10 cellular contexts compared by ENCODE assay signal in the genomic region with DNA sequence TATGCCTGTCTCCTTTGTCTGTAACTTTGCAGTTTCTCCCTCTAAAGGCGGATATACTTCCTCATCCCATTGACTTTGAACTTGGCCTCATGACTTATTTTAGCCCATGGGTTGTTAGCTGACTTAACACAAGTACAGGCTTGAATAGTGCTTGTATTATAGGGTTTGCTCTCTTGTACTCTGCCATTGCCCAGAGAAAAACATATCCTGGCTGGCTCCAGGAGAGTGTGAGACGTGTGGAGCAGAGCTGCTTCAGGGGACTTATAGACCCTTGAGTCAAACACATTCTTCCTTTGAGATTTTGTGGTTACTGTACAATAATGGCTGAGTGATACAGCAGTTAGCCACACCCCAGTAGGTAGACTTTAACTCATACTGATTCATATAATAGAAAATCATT.
A peak's percentile ranks its signal among the peaks of the same experiment; 100 is the strongest.
DNase-seq lines count a peak whose midpoint lies in the region; ATAC-seq and TF ChIP-seq lines count a peak whose summit lies in the region.
"Had no signal": no experiment of that assay in that cellular context is flagged by ENCODE, and none has a peak within 500 bp of the region (broad histone marks: within the 10 kb centered on the region; RNA-seq: fewer than 3 reads in every experiment).

No MANE protein-coding gene starts in this region.

- H3K79me2 ChIP-seq in PC-3 (ENCODE audit: low read length) (no peaks in the 10 kb centered on the region), smooth muscle cell (ENCODE audit: low read depth) (no peaks in the 10 kb centered on the region), GM23338 (replicated peaks; ENCODE audit: insufficient read depth) (no peaks in the 10 kb centered on the region)

- TF ChIP-seq CTCF in PC-3 (conservative IDR thresholded peaks at IDR 0.05; ENCODE audit: low read depth, low read length) (no peak), esophagus squamous epithelium (IDR thresholded peaks at IDR 0.05) (no peak), smooth muscle cell (IDR thresholded peaks at IDR 0.05; ENCODE audit: borderline replicate concordance, insufficient read depth, poor library complexity, severe bottlenecking) (no peak), GM23338 (conservative IDR thresholded peaks at IDR 0.05; ENCODE audit: low read depth in 2 of 2) (no peak)

- H3F3A ChIP-seq in PC-3 (ENCODE audit: low read length, unreplicated experiment) (no peaks in the 10 kb centered on the region), smooth muscle cell (ENCODE audit: low read depth) (peaks cover 6% of the 10 kb centered on the region), GM23338 (replicated peaks; ENCODE audit: low read depth) (no peaks in the 10 kb centered on the region)

- H3K36me3 ChIP-seq in PC-3 (ENCODE audit: low read depth, low read length) (no peaks in the 10 kb centered on the region), esophagus squamous epithelium (no peaks in the 10 kb centered on the region), smooth muscle cell (ENCODE audit: low read depth) (no peaks in the 10 kb centered on the region), GM23338 (ENCODE audit: insufficient read depth) (no peaks in the 10 kb centered on the region)

- H3K27ac ChIP-seq in PC-3 (ENCODE audit: low read length) (peak overlapping the region; percentile 19), esophagus squamous epithelium (peak overlapping the region; percentile 70 to 87 (median 78)), smooth muscle cell (ENCODE audit: low read depth) (peak overlapping the region; percentile 90), GM23338 (ENCODE audit: low read depth) (no peak overlapping the region)

- peaks cover 25% of the 10 kb centered on the region for H3K4me1 Mint-ChIP-seq in GM23338

- no TSS peak for BruUV-seq in PC-3 (replicated peaks; lab: Mats Ljungman, UMichigan)

- 0 out of 2 replicates have a peak overlapping the region, but pooled peaks have one; percentile 21 for H3K4me2 ChIP-seq in PC-3 (ENCODE audit: low read length)
- H3K4me2 ChIP-seq in smooth muscle cell = peak overlapping the region; percentile 6
- no peak overlapping the region for H3K4me2 ChIP-seq in GM23338

- ATAC-seq in PC-3 = no peak
- no peak for ATAC-seq in GM23338

- no peaks in the 10 kb centered on the region for H3K27me3 Mint-ChIP-seq in GM23338 (ENCODE audit: insufficient read depth, low read depth, poor library complexity)
- H3K27me3 Mint-ChIP-seq: activated B cell treated with CpG ODN at 0.5 μM for 24 hours had no signal

- no peaks in the 10 kb centered on the region for H3K27me3 ChIP-seq in PC-3 (ENCODE audit: low read length)
- H3K27me3 ChIP-seq in esophagus squamous epithelium = no peaks in the 10 kb centered on the region
- H3K27me3 ChIP-seq in smooth muscle cell (ENCODE audit: low read depth) = no peaks in the 10 kb centered on the region
- no peaks in the 10 kb centered on the region for H3K27me3 ChIP-seq in GM23338 (ENCODE audit: insufficient read depth)

- H3K9me3 ChIP-seq in PC-3 (ENCODE audit: low read length) (no peaks in the 10 kb centered on the region), esophagus squamous epithelium (no peaks in the 10 kb centered on the region), smooth muscle cell (replicated peaks; ENCODE audit: low read depth) (no peaks in the 10 kb centered on the region)

- intact Hi-C loops in PC-3 (cut with micrococcal nuclease) = loop anchor here (2.0 kb wide), 1 partner anchor 65 kb away; no protein-coding TSS in a partner anchor
- intact Hi-C loops in esophagus squamous epithelium (cut with DNase I) = loop anchor here (5.0 kb wide), 1 partner anchor 124 kb away; the partner anchor contains the start of gene RAP2B

- H2AFZ ChIP-seq in PC-3 (ENCODE audit: low read length) = no peak overlapping the region
- H2AFZ ChIP-seq in smooth muscle cell (ENCODE audit: low read depth) = no peak overlapping the region
- H2AFZ ChIP-seq in GM23338 = no peak overlapping the region

- H3K9me2 ChIP-seq in PC-3 (replicated peaks; ENCODE audit: low read length) (no peaks in the 10 kb centered on the region), GM23338 (ENCODE audit: insufficient read depth) (no peaks in the 10 kb centered on the region)

- H3K36me3 Mint-ChIP-seq in GM23338 (ENCODE audit: low read depth) = no peaks in the 10 kb centered on the region

- WGBS in esophagus squamous epithelium, 2 donors = 32 to 63% methylated on average over 2 of the region's 2 CpGs
- 73% methylated on average over 2 of the region's 2 CpGs for WGBS in smooth muscle cell (ENCODE audit: low lambda C conversion rate)

- no peak for TF ChIP-seq POLR2A in esophagus squamous epithelium (IDR thresholded peaks at IDR 0.05)

- peaks cover 58% of the 10 kb centered on the region for H3K4me1 ChIP-seq in PC-3 (ENCODE audit: insufficient read depth, low read length)
- H3K4me1 ChIP-seq in esophagus squamous epithelium = peaks cover 0 to 33% (median 15%) of the 10 kb centered on the region in 3 donors
- peaks cover 18% of the 10 kb centered on the region for H3K4me1 ChIP-seq in smooth muscle cell (ENCODE audit: low read depth)
- H3K4me1 ChIP-seq in GM23338 (ENCODE audit: insufficient read depth) = 0 out of 2 replicates have a peak, but pooled peaks cover 15% of the 10 kb centered on the region

- POLR2A ChIA-PET in PC-3 (lab: Charles Lee; ENCODE audit: unreplicated experiment) = interaction anchor here (2.4 kb wide), 1 partner anchor 125 kb away, joined by 9 read pairs; no protein-coding TSS in a partner anchor

- CTCF ChIA-PET in PC-3 (lab: Charles Lee) = no interaction called here

- H3K27ac Mint-ChIP-seq in GM23338 = no peak overlapping the region
- H3K27ac Mint-ChIP-seq: activated B cell treated with CpG ODN at 0.5 μM for 24 hours had no signal

- H3K9ac ChIP-seq in PC-3 (ENCODE audit: low read length) (no peak overlapping the region), smooth muscle cell (ENCODE audit: low read depth) (peak overlapping the region; percentile 9)

- DNase-seq in NOMO-1 treated with DMSO at 0.1 percent for 48 hours (lab: John Stamatoyannopoulos, UW; ENCODE audit: unreplicated experiment) = peak; percentile 19
- no peak for DNase-seq in NOMO-1 treated with dmso at 0.1 percent for 144 hours (lab: John Stamatoyannopoulos, UW; ENCODE audit: unreplicated experiment)
- DNase-seq in PC-3 = peak; percentile 49
- no peak for DNase-seq in esophagus squamous epithelium (lab: John Stamatoyannopoulos, UW)
- no peak for DNase-seq in smooth muscle cell (lab: John Stamatoyannopoulos, UW; ENCODE audit: unreplicated experiment)
- no peak for DNase-seq in GM23338 (ENCODE audit: low spot score)
- no peak for DNase-seq in NCI-H2196 treated with DMSO at 0.1 percent for 48 hours (lab: John Stamatoyannopoulos, UW; ENCODE audit: unreplicated experiment)
- no peak for DNase-seq in AML-193 (lab: John Stamatoyannopoulos, UW)
- DNase-seq: activated B cell treated with CpG ODN at 0.5 μM for 24 hours, RPMI8226 had no signal

- H3K4me3 ChIP-seq in PC-3 (ENCODE audit: low read length) = no peak overlapping the region
- H3K4me3 ChIP-seq in esophagus squamous epithelium = no peak overlapping the region
- H3K4me3 ChIP-seq in smooth muscle cell = no peak overlapping the region
- H3K4me3 ChIP-seq in GM23338 = no peak overlapping the region

- no peaks in the 10 kb centered on the region for H3K9me3 Mint-ChIP-seq in GM23338
- H3K9me3 Mint-ChIP-seq: activated B cell treated with CpG ODN at 0.5 μM for 24 hours had no signal

- H3K4me3 Mint-ChIP-seq in GM23338 = no peak overlapping the region
- H3K4me3 Mint-ChIP-seq: activated B cell treated with CpG ODN at 0.5 μM for 24 hours had no signal

- H4K20me1 ChIP-seq in PC-3 (ENCODE audit: low read length) (no peaks in the 10 kb centered on the region), smooth muscle cell (ENCODE audit: low read depth) (no peaks in the 10 kb centered on the region), GM23338 (replicated peaks; ENCODE audit: insufficient read depth) (no peaks in the 10 kb centered on the region)

TF ChIP-seq in GM23338, 12 proteins besides CTCF, POLR2A, EP300 and RAD21 (continues in another document):
- TF ChIP-seq ZNF331 (CRISPR knock-in tag; IDR thresholded peaks at IDR 0.05; ENCODE audit: low read depth) = no peak
- TF ChIP-seq, protein P1, sequence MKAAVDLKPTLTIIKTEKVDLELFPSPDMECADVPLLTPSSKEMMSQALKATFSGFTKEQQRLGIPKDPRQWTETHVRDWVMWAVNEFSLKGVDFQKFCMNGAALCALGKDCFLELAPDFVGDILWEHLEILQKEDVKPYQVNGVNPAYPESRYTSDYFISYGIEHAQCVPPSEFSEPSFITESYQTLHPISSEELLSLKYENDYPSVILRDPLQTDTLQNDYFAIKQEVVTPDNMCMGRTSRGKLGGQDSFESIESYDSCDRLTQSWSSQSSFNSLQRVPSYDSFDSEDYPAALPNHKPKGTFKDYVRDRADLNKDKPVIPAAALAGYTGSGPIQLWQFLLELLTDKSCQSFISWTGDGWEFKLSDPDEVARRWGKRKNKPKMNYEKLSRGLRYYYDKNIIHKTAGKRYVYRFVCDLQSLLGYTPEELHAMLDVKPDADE (IDR thresholded peaks at IDR 0.05) = no peak

Comparison
In these comparisons a context has a peak if more than half of its experiments do, and no peak if none do; other contexts are left out.
1. DNase-seq: peak in NOMO-1 treated with DMSO at 0.1 percent for 48 hours (single experiment) and PC-3 (single experiment); none in NOMO-1 treated with dmso at 0.1 percent for 144 hours (single experiment), esophagus squamous epithelium (single experiment), smooth muscle cell (single experiment), GM23338 (single experiment), NCI-H2196 treated with DMSO at 0.1 percent for 48 hours (single experiment) and AML-193 (0 of 2).